1 cellular context compared by ENCODE assay signal in the genomic region with DNA sequence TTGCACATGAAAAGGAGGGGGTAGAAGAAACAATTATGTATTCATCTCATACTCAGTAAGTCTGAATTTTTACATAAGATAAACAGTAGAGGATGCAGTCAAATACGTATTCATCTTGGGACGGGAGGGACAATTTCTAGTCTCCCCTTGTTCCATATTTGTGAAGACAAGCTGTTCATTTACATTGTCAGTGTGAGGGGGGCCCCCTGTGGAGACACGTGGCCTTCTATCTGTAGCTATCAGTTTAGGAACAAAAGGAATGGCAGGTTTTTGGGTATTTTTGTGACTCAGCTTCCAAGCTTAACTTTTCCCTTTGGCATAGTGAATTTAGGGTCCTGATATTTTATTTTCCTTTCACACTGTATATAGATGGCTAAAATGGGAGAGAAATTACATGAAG.
TF ChIP-seq lines count a peak whose summit lies in the region.

No MANE protein-coding gene starts in this region.

TF ChIP-seq in WTC11, 78 proteins besides CTCF, POLR2A, EP300 and RAD21 (continued from another document and continues in another):
- TF ChIP-seq ZMAT4 (CRISPR knock-in tag; IDR thresholded peaks at IDR 0.05) (no peak), ELF4 (CRISPR knock-in tag; IDR thresholded peaks at IDR 0.05; ENCODE audit: low read depth) (no peak), USF1 (CRISPR knock-in tag; IDR thresholded peaks at IDR 0.05) (0 out of 2 replicates have a peak, but pooled peaks have one; percentile 34), FOXP4 (CRISPR knock-in tag; IDR thresholded peaks at IDR 0.05) (no peak), ZNF232 (CRISPR knock-in tag; IDR thresholded peaks at IDR 0.05) (no peak), ZNF263 (CRISPR knock-in tag; IDR thresholded peaks at IDR 0.05; ENCODE audit: low read depth) (no peak), ZNF396 (CRISPR knock-in tag; IDR thresholded peaks at IDR 0.05; ENCODE audit: borderline replicate concordance) (no peak), MAX (CRISPR knock-in tag; IDR thresholded peaks at IDR 0.05) (peak; percentile 75), ZNF317 (CRISPR knock-in tag; IDR thresholded peaks at IDR 0.05; ENCODE audit: borderline replicate concordance, low read depth) (no peak), CREB1 (CRISPR knock-in tag; IDR thresholded peaks at IDR 0.05) (no peak), EMX1 (CRISPR knock-in tag; IDR thresholded peaks at IDR 0.05) (no peak), FOXP1 (CRISPR knock-in tag; IDR thresholded peaks at IDR 0.05; ENCODE audit: borderline replicate concordance) (no peak), CBFB (CRISPR knock-in tag; IDR thresholded peaks at IDR 0.05; ENCODE audit: low read depth) (no peak), HMGXB4 (CRISPR knock-in tag; IDR thresholded peaks at IDR 0.05) (no peak), TEAD1 (CRISPR knock-in tag; IDR thresholded peaks at IDR 0.05) (no peak), NFE2L1 (CRISPR knock-in tag; IDR thresholded peaks at IDR 0.05) (0 out of 2 replicates have a peak, but pooled peaks have one; percentile 35), JAZF1 (CRISPR knock-in tag; IDR thresholded peaks at IDR 0.05) (no peak), NFATC4 (CRISPR knock-in tag; IDR thresholded peaks at IDR 0.05) (no peak), HMGA2 (CRISPR knock-in tag; IDR thresholded peaks at IDR 0.05) (no peak), NR1H2 (CRISPR knock-in tag; IDR thresholded peaks at IDR 0.05) (no peak), ATF1 (CRISPR knock-in tag; IDR thresholded peaks at IDR 0.05) (no peak), CREM (CRISPR knock-in tag; IDR thresholded peaks at IDR 0.05) (no peak), ETV6 (CRISPR knock-in tag; IDR thresholded peaks at IDR 0.05) (no peak), IRF2 (CRISPR knock-in tag; IDR thresholded peaks at IDR 0.05; ENCODE audit: borderline replicate concordance, low read depth) (no peak), NR3C1 (CRISPR knock-in tag; conservative IDR thresholded peaks at IDR 0.05; ENCODE audit: low read depth) (no peak), ZNF416 (CRISPR knock-in tag; IDR thresholded peaks at IDR 0.05) (no peak), STAT6 (CRISPR knock-in tag; conservative IDR thresholded peaks at IDR 0.05; ENCODE audit: low read depth) (no peak), ZNF219 (CRISPR knock-in tag; IDR thresholded peaks at IDR 0.05; ENCODE audit: borderline replicate concordance) (no peak), SP1 (CRISPR knock-in tag; conservative IDR thresholded peaks at IDR 0.05) (no peak), ZNF532 (CRISPR knock-in tag; IDR thresholded peaks at IDR 0.05; ENCODE audit: borderline replicate concordance) (0 out of 2 replicates have a peak, but pooled peaks have one; percentile 34), GTF2I (CRISPR knock-in tag; conservative IDR thresholded peaks at IDR 0.05) (no peak)
- TF ChIP-seq, protein P1, sequence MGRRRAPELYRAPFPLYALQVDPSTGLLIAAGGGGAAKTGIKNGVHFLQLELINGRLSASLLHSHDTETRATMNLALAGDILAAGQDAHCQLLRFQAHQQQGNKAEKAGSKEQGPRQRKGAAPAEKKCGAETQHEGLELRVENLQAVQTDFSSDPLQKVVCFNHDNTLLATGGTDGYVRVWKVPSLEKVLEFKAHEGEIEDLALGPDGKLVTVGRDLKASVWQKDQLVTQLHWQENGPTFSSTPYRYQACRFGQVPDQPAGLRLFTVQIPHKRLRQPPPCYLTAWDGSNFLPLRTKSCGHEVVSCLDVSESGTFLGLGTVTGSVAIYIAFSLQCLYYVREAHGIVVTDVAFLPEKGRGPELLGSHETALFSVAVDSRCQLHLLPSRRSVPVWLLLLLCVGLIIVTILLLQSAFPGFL (CRISPR knock-in tag; IDR thresholded peaks at IDR 0.05; ENCODE audit: borderline replicate concordance): no peak
- TF ChIP-seq, protein P2, sequence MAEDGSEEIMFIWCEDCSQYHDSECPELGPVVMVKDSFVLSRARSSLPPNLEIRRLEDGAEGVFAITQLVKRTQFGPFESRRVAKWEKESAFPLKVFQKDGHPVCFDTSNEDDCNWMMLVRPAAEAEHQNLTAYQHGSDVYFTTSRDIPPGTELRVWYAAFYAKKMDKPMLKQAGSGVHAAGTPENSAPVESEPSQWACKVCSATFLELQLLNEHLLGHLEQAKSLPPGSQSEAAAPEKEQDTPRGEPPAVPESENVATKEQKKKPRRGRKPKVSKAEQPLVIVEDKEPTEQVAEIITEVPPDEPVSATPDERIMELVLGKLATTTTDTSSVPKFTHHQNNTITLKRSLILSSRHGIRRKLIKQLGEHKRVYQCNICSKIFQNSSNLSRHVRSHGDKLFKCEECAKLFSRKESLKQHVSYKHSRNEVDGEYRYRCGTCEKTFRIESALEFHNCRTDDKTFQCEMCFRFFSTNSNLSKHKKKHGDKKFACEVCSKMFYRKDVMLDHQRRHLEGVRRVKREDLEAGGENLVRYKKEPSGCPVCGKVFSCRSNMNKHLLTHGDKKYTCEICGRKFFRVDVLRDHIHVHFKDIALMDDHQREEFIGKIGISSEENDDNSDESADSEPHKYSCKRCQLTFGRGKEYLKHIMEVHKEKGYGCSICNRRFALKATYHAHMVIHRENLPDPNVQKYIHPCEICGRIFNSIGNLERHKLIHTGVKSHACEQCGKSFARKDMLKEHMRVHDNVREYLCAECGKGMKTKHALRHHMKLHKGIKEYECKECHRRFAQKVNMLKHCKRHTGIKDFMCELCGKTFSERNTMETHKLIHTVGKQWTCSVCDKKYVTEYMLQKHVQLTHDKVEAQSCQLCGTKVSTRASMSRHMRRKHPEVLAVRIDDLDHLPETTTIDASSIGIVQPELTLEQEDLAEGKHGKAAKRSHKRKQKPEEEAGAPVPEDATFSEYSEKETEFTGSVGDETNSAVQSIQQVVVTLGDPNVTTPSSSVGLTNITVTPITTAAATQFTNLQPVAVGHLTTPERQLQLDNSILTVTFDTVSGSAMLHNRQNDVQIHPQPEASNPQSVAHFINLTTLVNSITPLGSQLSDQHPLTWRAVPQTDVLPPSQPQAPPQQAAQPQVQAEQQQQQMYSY (CRISPR knock-in tag; IDR thresholded peaks at IDR 0.05): no peak
- TF ChIP-seq, protein P3, sequence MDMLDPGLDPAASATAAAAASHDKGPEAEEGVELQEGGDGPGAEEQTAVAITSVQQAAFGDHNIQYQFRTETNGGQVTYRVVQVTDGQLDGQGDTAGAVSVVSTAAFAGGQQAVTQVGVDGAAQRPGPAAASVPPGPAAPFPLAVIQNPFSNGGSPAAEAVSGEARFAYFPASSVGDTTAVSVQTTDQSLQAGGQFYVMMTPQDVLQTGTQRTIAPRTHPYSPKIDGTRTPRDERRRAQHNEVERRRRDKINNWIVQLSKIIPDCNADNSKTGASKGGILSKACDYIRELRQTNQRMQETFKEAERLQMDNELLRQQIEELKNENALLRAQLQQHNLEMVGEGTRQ (CRISPR knock-in tag; IDR thresholded peaks at IDR 0.05): 0 out of 2 replicates have a peak, but pooled peaks have one; percentile 22
- TF ChIP-seq, protein P4, sequence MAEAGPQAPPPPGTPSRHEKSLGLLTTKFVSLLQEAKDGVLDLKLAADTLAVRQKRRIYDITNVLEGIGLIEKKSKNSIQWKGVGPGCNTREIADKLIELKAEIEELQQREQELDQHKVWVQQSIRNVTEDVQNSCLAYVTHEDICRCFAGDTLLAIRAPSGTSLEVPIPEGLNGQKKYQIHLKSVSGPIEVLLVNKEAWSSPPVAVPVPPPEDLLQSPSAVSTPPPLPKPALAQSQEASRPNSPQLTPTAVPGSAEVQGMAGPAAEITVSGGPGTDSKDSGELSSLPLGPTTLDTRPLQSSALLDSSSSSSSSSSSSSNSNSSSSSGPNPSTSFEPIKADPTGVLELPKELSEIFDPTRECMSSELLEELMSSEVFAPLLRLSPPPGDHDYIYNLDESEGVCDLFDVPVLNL (CRISPR knock-in tag; IDR thresholded peaks at IDR 0.05; ENCODE audit: borderline replicate concordance, low read depth): no peak
- TF ChIP-seq, protein P5, sequence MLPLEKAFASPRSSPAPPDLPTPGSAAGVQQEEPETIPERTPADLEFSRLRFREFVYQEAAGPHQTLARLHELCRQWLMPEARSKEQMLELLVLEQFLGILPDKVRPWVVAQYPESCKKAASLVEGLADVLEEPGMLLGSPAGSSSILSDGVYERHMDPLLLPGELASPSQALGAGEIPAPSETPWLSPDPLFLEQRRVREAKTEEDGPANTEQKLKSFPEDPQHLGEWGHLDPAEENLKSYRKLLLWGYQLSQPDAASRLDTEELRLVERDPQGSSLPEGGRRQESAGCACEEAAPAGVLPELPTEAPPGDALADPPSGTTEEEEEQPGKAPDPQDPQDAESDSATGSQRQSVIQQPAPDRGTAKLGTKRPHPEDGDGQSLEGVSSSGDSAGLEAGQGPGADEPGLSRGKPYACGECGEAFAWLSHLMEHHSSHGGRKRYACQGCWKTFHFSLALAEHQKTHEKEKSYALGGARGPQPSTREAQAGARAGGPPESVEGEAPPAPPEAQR (CRISPR knock-in tag; IDR thresholded peaks at IDR 0.05): no peak
